Comparison of ENCODE assay signal across 28 cellular contexts in genomic region chr10:132511692-132512442, GRCh38. TPM values are rescaled to one million over a fixed set of nuclear protein-coding genes. Genes with fewer than 3 reads are reported as not detected.
DNase-seq lines count a peak whose midpoint lies in the region; ATAC-seq and TF ChIP-seq lines count a peak whose summit lies in the region.
"Had no signal": no experiment of that assay in that cellular context is flagged by ENCODE, and none has a peak within 500 bp of the region (broad histone marks: within the 10 kb centered on the region; RNA-seq: fewer than 3 reads in every experiment).

No MANE protein-coding gene starts in this region.

- 58 to 70% (median 64%) methylated on average over 9 of the region's 9 CpGs for WGBS in heart left ventricle, 4 donors
- 72 to 80% methylated on average over 6 to 9 of the region's 9 CpGs for WGBS in transverse colon (ENCODE audit: low coverage in 1 of 2), 2 donors

- H3K27me3 ChIP-seq in heart left ventricle (no peaks in the 10 kb centered on the region), transverse colon (no peaks in the 10 kb centered on the region)

- ATAC-seq in heart left ventricle: no peak
- no peak for ATAC-seq in GM19397 (IDR thresholded peaks at IDR 0.05; ENCODE audit: unreplicated experiment)
- ATAC-seq: activated T-helper 17 cell treated with anti-CD3 and anti-CD28 coated beads, Interleukin-2, amount 50 U/mL, for 72 hours; GM23338; stimulated activated naive B cell treated with anti-CD40 and anti-IgM and Interleukin-4, amounts not matched to agents 10 μg/mL and 1 μg/mL and 100 μg/mL, for 72 hours had no signal

- peaks cover 0 to 4% (median 0%) of the 10 kb centered on the region in 12 donors for H3K9me3 ChIP-seq in heart left ventricle
- H3K9me3 ChIP-seq in transverse colon: no peaks in the 10 kb centered on the region
- H3K9me3 ChIP-seq: BLaER1 treated with 17β-estradiol and CSF1 and Interleukin-3, amounts not matched to agents 10 nM and 100 nM had no signal

- no peak for TF ChIP-seq POLR2A in heart left ventricle (IDR thresholded peaks at IDR 0.05)
- no peak for TF ChIP-seq POLR2A in transverse colon (IDR thresholded peaks at IDR 0.05)

- no peak for TF ChIP-seq CTCF in heart left ventricle (IDR thresholded peaks at IDR 0.05)
- no peak for TF ChIP-seq CTCF in transverse colon (IDR thresholded peaks at IDR 0.05)

- DNase-seq in DMS53 (lab: John Stamatoyannopoulos, UW) (peak; percentile 38), DMS53 treated with DMSO at 0.1 percent for 48 hours (lab: John Stamatoyannopoulos, UW; ENCODE audit: unreplicated experiment) (no peak), heart left ventricle (peak in 1 of 5 donors; percentile 18), mucosa of gallbladder (ENCODE audit: low spot score) (peak; percentile 69), transverse colon (peak; percentile 7), amniotic stem cell (lab: John Stamatoyannopoulos, UW) (no peak), OCI-M2 (lab: John Stamatoyannopoulos, UW; ENCODE audit: unreplicated experiment) (no peak)
- DNase-seq: activated CD4-positive, alpha-beta T cell treated with anti-CD3 and anti-CD28 coated beads for 48 hours; central memory CD4-positive, alpha-beta T cell; endodermal cell; foreskin melanocyte; HFFc6; KG1; mammary epithelial cell; NCI-H1105; NCI-H1930; NCI-H510A treated with DMSO at 0.1 percent for 48 hours; RPMI8226; stimulated activated CD4-positive, alpha-beta T cell treated with anti-CD3 and anti-CD28 coated beads, Interleukin-15, amount 100 ng/mL, for 24 hours; stimulated activated naive B cell treated with anti-CD40 and anti-IgM and Interleukin-4, amounts not matched to agents 10 μg/mL and 1 μg/mL and 100 μg/mL, for 72 hours; T1000 had no signal

- no peak overlapping the region for H3K4me3 ChIP-seq in heart left ventricle
- H3K4me3 ChIP-seq in transverse colon: no peak overlapping the region
- H3K4me3 ChIP-seq: BLaER1 treated with 17β-estradiol and CSF1 and Interleukin-3, amounts not matched to agents 10 nM and 100 nM; GM23338 had no signal

- H3K4me1 ChIP-seq in heart left ventricle (peaks cover 0 to 77% (median 38%) of the 10 kb centered on the region in 12 donors), transverse colon (peaks cover 3 to 11% (median 7%) of the 10 kb centered on the region in 4 donors)

- in situ Hi-C loops in transverse colon (cut with MboI; ENCODE audit: low pct_ligation_motif_present in 1 of 4, low pct_unique_long_range_greater_than_20kb in 1 of 4, low sequenced_read_pairs in 3 of 4): no loop called here

- intact Hi-C loops in heart left ventricle (cut with DNase I) (loop anchor here in 4 of 10 donors (2.0 to 10.0 kb wide), 3 partner anchors 47 to 125 kb away; no protein-coding TSS in a partner anchor), transverse colon (cut with DNase I; ENCODE audit: low total_unique reads) (no loop called here)

- TF ChIP-seq EP300 in transverse colon (IDR thresholded peaks at IDR 0.05; ENCODE audit: low read depth): peak; percentile 75

- H3K27ac ChIP-seq in heart left ventricle (peak overlapping the region in 7 of 12 donors; percentile 13 to 78 (median 61)), transverse colon (peak overlapping the region in 2 of 4 donors; percentile 40 to 81)
- H3K27ac ChIP-seq: 22Rv1; BLaER1 treated with 17β-estradiol and CSF1 and Interleukin-3, amounts not matched to agents 10 nM and 100 nM; parathyroid adenoma; VCaP had no signal

- peaks cover 0 to 6% (median 0%) of the 10 kb centered on the region in 9 donors for H3K36me3 ChIP-seq in heart left ventricle
- H3K36me3 ChIP-seq in transverse colon: no peaks in the 10 kb centered on the region
- H3K36me3 ChIP-seq: BLaER1 treated with 17β-estradiol and CSF1 and Interleukin-3, amounts not matched to agents 10 nM and 100 nM had no signal

RNA-seq across cellular contexts. Expression of gene INPP5A, which starts 25.7 kb away (rescaled TPM):
- total RNA-seq in heart left ventricle (100 to 1,000 TPM in 6 of 9 donors, 10 to 100 TPM in 3; 78.1 to 179 (median 113) TPM), mucosa of gallbladder (44.4 TPM), transverse colon (10 to 100 TPM; 34.8 to 80.8 (median 52.8) TPM)
- 10 to 100 TPM; 38.6 to 60.1 TPM for polyA plus RNA-seq in heart left ventricle

Comparison
In these comparisons a context has a peak if more than half of its experiments do, and no peak if none do; other contexts are left out.
1. DNase-seq: peak in DMS53 (single experiment), mucosa of gallbladder (single experiment) and transverse colon (single experiment); none in DMS53 treated with DMSO at 0.1 percent for 48 hours (single experiment), amniotic stem cell (single experiment) and OCI-M2 (single experiment).